Comparison of ENCODE assay signal across 11 cellular contexts in genomic region chr17:58520843-58521430, GRCh38. TPM values are rescaled to one million over a fixed set of nuclear protein-coding genes. Genes with fewer than 3 reads are reported as not detected.
DNase-seq lines count a peak whose midpoint lies in the region; ATAC-seq, FAIRE-seq and TF ChIP-seq lines count a peak whose summit lies in the region.
"Had no signal": no experiment of that assay in that cellular context is flagged by ENCODE, and none has a peak within 500 bp of the region (broad histone marks: within the 10 kb centered on the region; RNA-seq: fewer than 3 reads in every experiment).

No MANE protein-coding gene starts in this region.

- H3K9me3 ChIP-seq in H1 (ENCODE audit: insufficient read depth in 2 of 2, low read depth in 1 of 2, low read length in 1 of 2) (no peaks in the 10 kb centered on the region), spleen (no peaks in the 10 kb centered on the region)

- peaks cover 8% of the 10 kb centered on the region for H3K23me2 ChIP-seq in H1 (ENCODE audit: low read depth, low read length)

- 61% methylated on average over 15 of the region's 15 CpGs; no CpG with 5 or more reads in 1 of the 2 experiments for WGBS in H1 (ENCODE audit: extremely low coverage in 1 of 2, insufficient coverage in 1 of 2, insufficient read length in 1 of 2, insufficient replicate concordance in 2 of 2, low coverage in 1 of 2, low lambda C conversion rate in 2 of 2, missing lambda C conversion rate in 1 of 2), 2 experiments
- WGBS in spleen, 5 donors = 73 to 82% (median 77%) methylated on average over 15 of the region's 15 CpGs

- TF ChIP-seq CTCF in H1 (IDR thresholded peaks at IDR 0.05; ENCODE audit: control extremely low read depth in 1 of 3, insufficient read depth in 1 of 3, low read depth in 1 of 3, low read length in 3 of 3) (peak; percentile 63 to 87 (median 79)), spleen (IDR thresholded peaks at IDR 0.05 in 8 of 11, conservative IDR thresholded peaks at IDR 0.05 in 3 of 11) (peak in 7 of 11 experiments; percentile 18 to 46 (median 38))

- intact Hi-C loops in activated CD4-positive, alpha-beta memory T cell treated with anti-CD3 and anti-CD28 coated beads for 36 hours (cut with micrococcal nuclease) = no loop called here
- intact Hi-C loops in spleen (cut with DNase I; ENCODE audit: low total_unique reads) = loop anchor here (5.0 kb wide), 1 partner anchor 476 kb away; no protein-coding TSS in a partner anchor

- POLR2A ChIA-PET in activated CD4-positive, alpha-beta memory T cell treated with anti-CD3 and anti-CD28 coated beads for 36 hours (lab: Charles Lee) = no interaction called here
- POLR2A ChIA-PET in activated CD4-positive, alpha-beta memory T cell treated with anti-CD3 and anti-CD28 coated beads, Interleukin-2, amount 10 ng/mL, durations not matched to agents 7 days and 5 days (lab: Charles Lee) = interaction anchor here (3.7 to 5.8 kb wide), 2 partner anchors 111 to 137 kb away, joined by 22 to 154 read pairs; no protein-coding TSS in a partner anchor
- POLR2A ChIA-PET in H1 (lab: Charles Lee; ENCODE audit: partially characterized antibody) = interaction anchor here (0.5 to 4.6 kb wide), 7 partner anchors 11 to 194 kb away, joined by 3 to 42 read pairs (median 4); no protein-coding TSS in a partner anchor

- no peak for TF ChIP-seq EP300 in H1 (IDR thresholded peaks at IDR 0.05; ENCODE audit: borderline replicate concordance in 1 of 2, low read depth in 2 of 2, low read length in 2 of 2)

- no peaks in the 10 kb centered on the region for H3K27me3 ChIP-seq in H1 (replicated peaks in 1 of 4; ENCODE audit: control insufficient read depth in 3 of 4, extremely low read depth in 1 of 4, insufficient read depth in 3 of 4, low read length in 3 of 4)
- no peaks in the 10 kb centered on the region for H3K27me3 ChIP-seq in spleen (replicated peaks in 1 of 7)

- H3K4me1 Mint-ChIP-seq in activated CD4-positive, alpha-beta memory T cell treated with anti-CD3 and anti-CD28 coated beads for 36 hours (ENCODE audit: low read depth) = peaks cover 16% of the 10 kb centered on the region
- peaks cover 28% of the 10 kb centered on the region for H3K4me1 Mint-ChIP-seq in activated CD4-positive, alpha-beta memory T cell treated with anti-CD3 and anti-CD28 coated beads, Interleukin-2, amount 10 ng/mL, durations not matched to agents 7 days and 5 days

- no peak overlapping the region; a peak in 2 of 7 replicates for H3K9ac ChIP-seq in H1 (replicated peaks in 1 of 4; ENCODE audit: extremely low read depth in 1 of 4, low read depth in 3 of 4, low read length in 3 of 4)

- no peak overlapping the region for H2BK15ac ChIP-seq in H1 (ENCODE audit: low read length)

- H3K4me3 ChIP-seq in H1 (ENCODE audit: extremely low read depth in 1 of 4, insufficient read depth in 2 of 4, low read depth in 3 of 4, low read length in 4 of 4) = no peak overlapping the region
- no peak overlapping the region for H3K4me3 ChIP-seq in spleen

- ATAC-seq in HG03108 (IDR thresholded peaks at IDR 0.05; ENCODE audit: unreplicated experiment) = no peak

- DNase-seq in activated CD4-positive, alpha-beta memory T cell treated with anti-CD3 and anti-CD28 coated beads for 36 hours = peak; percentile 21
- DNase-seq in activated CD4-positive, alpha-beta memory T cell treated with anti-CD3 and anti-CD28 coated beads, Interleukin-2, amount 10 ng/mL, durations not matched to agents 7 days and 5 days = no peak
- DNase-seq in NCI-H460 (ENCODE audit: extremely low read depth, low read depth) (peak; percentile 52), H1 (ENCODE audit: low read depth in 1 of 2, low spot score in 2 of 2) (peak in 1 of 2 experiments; percentile 62), spleen (no peak), NCI-H1092 (lab: John Stamatoyannopoulos, UW) (no peak), mucosa of gallbladder (ENCODE audit: low spot score) (no peak)
- DNase-seq: stimulated activated CD4-positive, alpha-beta T cell treated with anti-CD3 and anti-CD28 coated beads, Interleukin-4, amount 100 ng/mL, for 24 hours had no signal

- H3K4me3 Mint-ChIP-seq in activated CD4-positive, alpha-beta memory T cell treated with anti-CD3 and anti-CD28 coated beads for 36 hours = no peak overlapping the region
- no peak overlapping the region for H3K4me3 Mint-ChIP-seq in activated CD4-positive, alpha-beta memory T cell treated with anti-CD3 and anti-CD28 coated beads, Interleukin-2, amount 10 ng/mL, durations not matched to agents 7 days and 5 days

- H2BK12ac ChIP-seq in H1 (ENCODE audit: low read depth, low read length) = no peak overlapping the region

- H2BK120ac ChIP-seq in H1 (replicated peaks; ENCODE audit: low read depth, low read length) = no peak overlapping the region

- H3K56ac ChIP-seq in H1 (replicated peaks; ENCODE audit: insufficient read length, low read depth, low read length) = no peak overlapping the region

- H3K4me2 ChIP-seq in H1 (ENCODE audit: insufficient read depth in 1 of 2, low read depth in 2 of 2, low read length in 2 of 2) = no peak overlapping the region

- H3K27ac ChIP-seq in H1 (ENCODE audit: low read depth, low read length) = no peak overlapping the region
- H3K27ac ChIP-seq in spleen = peak overlapping the region in 6 of 8 donors; percentile 4 to 98 (median 93)

- H3K79me2 ChIP-seq in H1 (ENCODE audit: control insufficient read depth in 1 of 2, insufficient read depth in 2 of 2, low read length in 2 of 2) = peaks cover 0 to 9% of the 10 kb centered on the region in 2 experiments; a peak in 2 of 4 replicates

- H2BK20ac ChIP-seq in H1 (ENCODE audit: low read length) = no peak overlapping the region

- no peaks in the 10 kb centered on the region for H3K27me3 Mint-ChIP-seq in activated CD4-positive, alpha-beta memory T cell treated with anti-CD3 and anti-CD28 coated beads for 36 hours
- no peaks in the 10 kb centered on the region for H3K27me3 Mint-ChIP-seq in activated CD4-positive, alpha-beta memory T cell treated with anti-CD3 and anti-CD28 coated beads, Interleukin-2, amount 10 ng/mL, durations not matched to agents 7 days and 5 days
- H3K27me3 Mint-ChIP-seq: IgD-negative memory B cell had no signal

- no peak overlapping the region for H2BK5ac ChIP-seq in H1 (ENCODE audit: low read depth, low read length)

- H3K4me1 ChIP-seq in H1 (replicated peaks in 1 of 4; ENCODE audit: control insufficient read depth in 3 of 4, insufficient read depth in 4 of 4, low read length in 3 of 4) = peaks cover 0 to 6% (median 3%) of the 10 kb centered on the region in 4 experiments; a peak in 6 of 7 replicates
- peaks cover 15 to 56% (median 42%) of the 10 kb centered on the region in 6 donors for H3K4me1 ChIP-seq in spleen

- TF ChIP-seq RAD21 in H1 (IDR thresholded peaks at IDR 0.05 in 1 of 2, conservative IDR thresholded peaks at IDR 0.05 in 1 of 2; ENCODE audit: low read depth in 2 of 2, low read length in 2 of 2) = peak; percentile 58 to 68

- no peak overlapping the region for H3K14ac ChIP-seq in H1 (ENCODE audit: insufficient read length)

- H3K18ac ChIP-seq in H1 (ENCODE audit: extremely low read depth, low read length) = no peak overlapping the region

- peaks cover 4% of the 10 kb centered on the region for H3K79me1 ChIP-seq in H1 (ENCODE audit: low read depth, low read length)

- H4K91ac ChIP-seq in H1 (replicated peaks; ENCODE audit: insufficient read length, low read length) = no peak overlapping the region

- no peak overlapping the region for H3K27ac Mint-ChIP-seq in activated CD4-positive, alpha-beta memory T cell treated with anti-CD3 and anti-CD28 coated beads for 36 hours
- no peak overlapping the region for H3K27ac Mint-ChIP-seq in activated CD4-positive, alpha-beta memory T cell treated with anti-CD3 and anti-CD28 coated beads, Interleukin-2, amount 10 ng/mL, durations not matched to agents 7 days and 5 days

- CTCF ChIA-PET in activated CD4-positive, alpha-beta memory T cell treated with anti-CD3 and anti-CD28 coated beads for 36 hours (lab: Charles Lee) = interaction anchor here (0.6 to 3.1 kb wide), 3 partner anchors 13 to 484 kb away, joined by 3 to 31 read pairs (median 5); no protein-coding TSS in a partner anchor
- CTCF ChIA-PET in activated CD4-positive, alpha-beta memory T cell treated with anti-CD3 and anti-CD28 coated beads, Interleukin-2, amount 10 ng/mL, durations not matched to agents 7 days and 5 days (lab: Charles Lee) = interaction anchor here (0.6 to 3.7 kb wide), 3 partner anchors 10 to 182 kb away, joined by 3 to 20 read pairs (median 18); no protein-coding TSS in a partner anchor
- CTCF ChIA-PET in H1 (lab: Charles Lee; ENCODE audit: partially characterized antibody) = interaction anchor here (0.6 to 7.5 kb wide), 25 partner anchors 9 to 951 kb away, joined by 3 to 163 read pairs (median 3); a partner anchor contains a TSS

- H3K36me3 Mint-ChIP-seq in activated CD4-positive, alpha-beta memory T cell treated with anti-CD3 and anti-CD28 coated beads for 36 hours = peaks cover 3% of the 10 kb centered on the region
- peaks cover 3% of the 10 kb centered on the region for H3K36me3 Mint-ChIP-seq in activated CD4-positive, alpha-beta memory T cell treated with anti-CD3 and anti-CD28 coated beads, Interleukin-2, amount 10 ng/mL, durations not matched to agents 7 days and 5 days (ENCODE audit: low read depth)

- no peaks in the 10 kb centered on the region for H3K9me3 Mint-ChIP-seq in activated CD4-positive, alpha-beta memory T cell treated with anti-CD3 and anti-CD28 coated beads for 36 hours
- no peaks in the 10 kb centered on the region for H3K9me3 Mint-ChIP-seq in activated CD4-positive, alpha-beta memory T cell treated with anti-CD3 and anti-CD28 coated beads, Interleukin-2, amount 10 ng/mL, durations not matched to agents 7 days and 5 days
- H3K9me3 Mint-ChIP-seq: IgD-negative memory B cell had no signal

- H4K8ac ChIP-seq in H1 (ENCODE audit: extremely low read depth, insufficient read depth, low read length) = no peak overlapping the region

- H4K5ac ChIP-seq in H1 (ENCODE audit: insufficient read length, low read depth, low read length) = no peak overlapping the region

- TF ChIP-seq POLR2A in H1 (IDR thresholded peaks at IDR 0.05; ENCODE audit: control extremely low read depth in 1 of 2, low read depth in 2 of 2, low read length in 2 of 2) (no peak), spleen (IDR thresholded peaks at IDR 0.05) (no peak)

- H2AFZ ChIP-seq in H1 (ENCODE audit: low read length) = peak overlapping the region; percentile 48; the same call in 1 of the 2 replicates

- no peak overlapping the region for H3K4ac ChIP-seq in H1 (replicated peaks; ENCODE audit: insufficient read length, low read depth, low read length)

- no peak overlapping the region for H3K23ac ChIP-seq in H1 (ENCODE audit: insufficient read length)

- FAIRE-seq in H1 (lab: Jason Lieb, UNC) = peak; percentile 45

- no peak overlapping the region for H2AK5ac ChIP-seq in H1 (ENCODE audit: low read depth, low read length)

- H4K20me1 ChIP-seq in H1 (replicated peaks in 1 of 2; ENCODE audit: control insufficient read depth in 1 of 2, insufficient read depth in 2 of 2, low read length in 2 of 2) = no peaks in the 10 kb centered on the region

- no peaks in the 10 kb centered on the region for H3K36me3 ChIP-seq in H1 (ENCODE audit: control insufficient read depth in 2 of 4, insufficient read depth in 4 of 4, low read length in 3 of 4)
- peaks cover 0 to 4% (median 0%) of the 10 kb centered on the region in 6 donors for H3K36me3 ChIP-seq in spleen

RNA-seq across cellular contexts. Expression of gene MTMR4, which starts 6.5 kb away (rescaled TPM):
- total RNA-seq in activated CD4-positive, alpha-beta memory T cell treated with anti-CD3 and anti-CD28 coated beads for 36 hours = 10 to 100 TPM; 61.6 to 66.5 TPM
- total RNA-seq in activated CD4-positive, alpha-beta memory T cell treated with anti-CD3 and anti-CD28 coated beads, Interleukin-2, amount 10 ng/mL, durations not matched to agents 7 days and 5 days = 10 to 100 TPM; 51.7 to 54.3 TPM
- total RNA-seq in NCI-H460 (2014; rRNA removed; shearing (Covaris generic)) = 25.5 and 26.1 TPM in 2 replicates
- 38.1 and 82.2 TPM in 2 replicates for polyA plus RNA-seq in NCI-H460 (2014; cell fraction: nucleus; rRNA removed)
- total RNA-seq in H1 (2021; fragmentation: NEBNext Ultra II Directional; extraction: Animal tissue kit (Norgen Biotek cat#: 25700)) = 33.4 and 39.2 TPM in 2 replicates
- polyA plus RNA-seq in H1 (2011; rRNA removed) (15.9 and 17.7 TPM in 2 replicates), spleen (10 to 100 TPM; 12.7 to 17.3 (median 14.1) TPM)
- polyA plus RNA-seq in H1 (2011; cell fraction: cytosol; rRNA removed) = 27.1 TPM
- 54.2 TPM for polyA plus RNA-seq in H1 (2011; cell fraction: nucleus; rRNA removed)
- polyA plus RNA-seq in H1 (2012, experiment 1 of 2) = 17.8 to 25.9 TPM (median 22.8 TPM) in 4 replicates
- 8.3 TPM for polyA plus RNA-seq in H1 (2012, experiment 2 of 2)
- 11.7 TPM for polyA plus RNA-seq in H1 (2013, experiment 1 of 2)
- polyA plus RNA-seq in H1 (2013, experiment 2 of 2) = 10.6 TPM
- polyA minus RNA-seq in H1 (2011; rRNA and poly(A)+ RNA removed) = 149 and 157 TPM in 2 replicates
- 35.4 TPM for polyA minus RNA-seq in H1 (2011; cell fraction: cytosol; rRNA and poly(A)+ RNA removed)
- 40.5 TPM for polyA minus RNA-seq in H1 (2011; cell fraction: nucleus; rRNA and poly(A)+ RNA removed)
- total RNA-seq in spleen (10 to 100 TPM; 42.0 to 61.9 (median 50.3) TPM), mucosa of gallbladder (44.7 TPM)

RNA-seq across cellular contexts. Expression of gene HSF5, which starts 32.7 kb away (rescaled TPM):
- 1 to 10 TPM; 2.9 to 3.0 TPM for total RNA-seq in activated CD4-positive, alpha-beta memory T cell treated with anti-CD3 and anti-CD28 coated beads for 36 hours
- total RNA-seq in activated CD4-positive, alpha-beta memory T cell treated with anti-CD3 and anti-CD28 coated beads, Interleukin-2, amount 10 ng/mL, durations not matched to agents 7 days and 5 days = under 1 TPM; 0.40 to 0.70 TPM
- not detected in 2 replicates for total RNA-seq in NCI-H460 (2014; rRNA removed; shearing (Covaris generic))
- not detected in 2 replicates for polyA plus RNA-seq in NCI-H460 (2014; cell fraction: nucleus; rRNA removed)
- not detected in 2 replicates for total RNA-seq in H1 (2021; fragmentation: NEBNext Ultra II Directional; extraction: Animal tissue kit (Norgen Biotek cat#: 25700))
- polyA plus RNA-seq in H1 (2011; rRNA removed) = 0.02 TPM in 1 of 2 replicates, not detected in the other
- 0.03 TPM for polyA plus RNA-seq in H1 (2011; cell fraction: cytosol; rRNA removed)
- polyA plus RNA-seq in H1 (2011; cell fraction: nucleus; rRNA removed) = not detected
- polyA plus RNA-seq in H1 (2012, experiment 1 of 2) = not detected in 4 replicates
- polyA plus RNA-seq in H1 (2012, experiment 2 of 2) = not detected
- polyA plus RNA-seq in H1 (2013, experiment 1 of 2) = 0.02 TPM
- not detected for polyA plus RNA-seq in H1 (2013, experiment 2 of 2)
- 0.05 TPM in 1 of 2 replicates, not detected in the other for polyA minus RNA-seq in H1 (2011; rRNA and poly(A)+ RNA removed)
- polyA minus RNA-seq in H1 (2011; cell fraction: cytosol; rRNA and poly(A)+ RNA removed) = not detected
- polyA minus RNA-seq in H1 (2011; cell fraction: nucleus; rRNA and poly(A)+ RNA removed) = 0.20 TPM
- 1 to 10 TPM; 1.1 to 1.7 (median 1.3) TPM for total RNA-seq in spleen
- under 1 TPM; 0.57 to 0.79 (median 0.61) TPM for polyA plus RNA-seq in spleen
- total RNA-seq in mucosa of gallbladder = 0.09 TPM
- total RNA-seq: glomerular endothelial cell had no signal

Comparison
In these comparisons a context has a peak if more than half of its experiments do, and no peak if none do; other contexts are left out.
1. DNase-seq: peak in activated CD4-positive, alpha-beta memory T cell treated with anti-CD3 and anti-CD28 coated beads for 36 hours (single experiment) and NCI-H460 (single experiment); none in activated CD4-positive, alpha-beta memory T cell treated with anti-CD3 and anti-CD28 coated beads, Interleukin-2, amount 10 ng/mL, durations not matched to agents 7 days and 5 days (single experiment), spleen (single experiment), NCI-H1092 (single experiment) and mucosa of gallbladder (single experiment).